ENCODE assay signal across 15 cellular contexts in the genomic region with DNA sequence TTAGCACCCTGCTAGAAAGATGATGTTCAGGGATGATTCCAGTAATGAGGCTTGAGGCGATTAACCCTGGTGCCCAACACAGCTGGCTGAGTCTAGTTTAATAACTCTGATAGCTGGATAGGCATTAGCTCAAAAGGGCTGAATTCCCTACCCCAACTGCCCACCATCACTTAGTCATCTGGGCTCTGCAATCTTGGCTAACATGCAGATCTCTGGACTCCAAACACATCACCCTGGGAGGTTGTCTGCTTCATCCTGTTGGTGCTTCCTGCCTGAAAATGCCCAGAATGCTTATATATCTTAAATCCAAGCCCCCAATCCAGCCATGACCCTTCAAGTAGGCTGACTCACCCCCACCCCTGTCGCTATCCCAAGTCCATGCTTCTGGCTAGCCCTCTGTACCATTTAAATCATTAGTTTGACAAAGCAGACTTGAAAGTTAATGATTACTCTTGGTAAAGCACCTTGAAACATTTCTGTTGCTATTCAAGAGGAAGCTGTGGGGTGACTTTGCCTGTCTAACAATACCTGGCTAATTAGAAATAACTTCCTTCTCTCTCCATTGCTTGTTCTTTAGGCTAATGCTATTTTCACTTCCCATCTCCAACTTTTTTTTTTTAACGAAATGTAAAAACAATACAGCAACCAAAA.
"Had no signal": no experiment of that assay in that cellular context is flagged by ENCODE, and none has a peak within 500 bp of the region (broad histone marks: within the 10 kb centered on the region; RNA-seq: fewer than 3 reads in every experiment).

No MANE protein-coding gene starts in this region.

- H3K9me3 ChIP-seq: ovary, thyroid gland, vagina had no signal

- H3K4me3 ChIP-seq: ovary, thyroid gland, vagina had no signal

- H3K4me1 Mint-ChIP-seq: neural crest cell had no signal

- H3K27ac ChIP-seq: brain microvascular endothelial cell, ovary, thyroid gland, vagina had no signal

- H3K36me3 Mint-ChIP-seq: activated naive CD8-positive, alpha-beta T cell had no signal

- ATAC-seq: activated T-cell treated with anti-CD3 and anti-CD28 coated beads, Interleukin-2, amount 50 U/mL, for 4 hours; esophagus mucosa; left ventricle myocardium superior had no signal

- H3K4me1 ChIP-seq: thyroid gland, vagina had no signal

- H3K27ac Mint-ChIP-seq: activated naive CD8-positive, alpha-beta T cell had no signal

- H3K4me3 Mint-ChIP-seq: activated naive CD8-positive, alpha-beta T cell; activated T-cell treated with anti-CD3 and anti-CD28 coated beads, Interleukin-2, amount 50 U/mL, for 4 hours; neural crest cell had no signal

- FAIRE-seq: small intestine had no signal

- DNase-seq: activated CD4-positive, alpha-beta T cell treated with anti-CD3 and anti-CD28 coated beads for 1 hour; activated CD4-positive, alpha-beta T cell treated with anti-CD3 and anti-CD28 coated beads, Interleukin-2, amount 50 U/mL, for 48 hours; activated effector memory CD4-positive, alpha-beta T cell treated with anti-CD3 and anti-CD28 coated beads, Interleukin-2, amount 50 U/mL, for 16 hours; activated T-cell treated with anti-CD3 and anti-CD28 coated beads, Interleukin-2, amount 50 U/mL, for 4 hours; amygdala; brain microvascular endothelial cell; left ventricle myocardium superior; mesendoderm; ovary; small intestine; thyroid gland had no signal

- H3K27me3 ChIP-seq: brain microvascular endothelial cell, ovary, thyroid gland, vagina had no signal

- H3K36me3 ChIP-seq: brain microvascular endothelial cell, ovary, thyroid gland, vagina had no signal

- H3K9me3 Mint-ChIP-seq: neural crest cell had no signal
